ENCODE assay signal across 20 cellular contexts in genomic region chr5:7495133-7495521, GRCh38.
"Had no signal": no experiment of that assay in that cellular context is flagged by ENCODE, and none has a peak within 500 bp of the region (broad histone marks: within the 10 kb centered on the region; RNA-seq: fewer than 3 reads in every experiment).

No MANE protein-coding gene starts in this region.

- ATAC-seq: activated CD4-positive, alpha-beta T cell treated with anti-CD3 and anti-CD28 coated beads for 36 hours; left ventricle myocardium superior; natural killer cell treated with Interleukin-12 subunit alpha and Interleukin-12 subunit beta and Interleukin-15 and Interleukin-18, amount 100 ng/mL, for 72 hours; stimulated activated naive CD8-positive, alpha-beta T cell treated with anti-CD3 and anti-CD28 coated beads, Interleukin-15, amount 100 ng/mL, for 72 hours had no signal

- H3K4me2 ChIP-seq: hepatocyte had no signal

- H3K36me3 ChIP-seq: colonic mucosa, neutrophil, ovary, prostate gland, uterus had no signal

- H3K27me3 ChIP-seq: colonic mucosa, hepatocyte, neutrophil, ovary, uterus had no signal

- DNase-seq: activated B cell treated with CpG ODN at 0.5 μM for 24 hours; activated CD4-positive, alpha-beta T cell treated with anti-CD3 and anti-CD28 coated beads for 36 hours; activated CD4-positive, alpha-beta T cell treated with anti-CD3 and anti-CD28 coated beads, Interleukin-2, amount 50 U/mL, for 48 hours; activated naive CD4-positive, alpha-beta T cell treated with Interleukin-2 at 50 U/mL for 16 hours; activated naive CD8-positive, alpha-beta T cell treated with anti-CD3 and anti-CD28 coated beads for 36 hours; activated T-cell treated with anti-CD3 and anti-CD28 coated beads, Interleukin-2, amount 50 U/mL, for 48 hours; colonic mucosa; left ventricle myocardium superior; mammary epithelial cell; stimulated activated CD4-positive, alpha-beta T cell treated with anti-CD3 and anti-CD28 coated beads, Interleukin-1b, Interleukin-23, amount 100 ng/mL, for 48 hours; stimulated activated naive CD8-positive, alpha-beta T cell treated with anti-CD3 and anti-CD28 coated beads, Interleukin-15, amount 100 ng/mL, for 72 hours; T-helper 9 cell; trophoblast cell; uterus had no signal

- H3K9me3 ChIP-seq: colonic mucosa, neutrophil, ovary, prostate gland, uterus had no signal

- H3K27ac ChIP-seq: colonic mucosa, hepatocyte, neutrophil, ovary, prostate gland, skin epidermis, uterus had no signal

- H3K4me1 ChIP-seq: colonic mucosa, prostate gland, uterus had no signal

- H3K4me3 ChIP-seq: colonic mucosa, hepatocyte, ovary, prostate gland, skin epidermis, uterus had no signal

- H2AFZ ChIP-seq: hepatocyte had no signal
